9 cellular contexts compared by ENCODE assay signal in genomic region chr10:63114031-63114814, GRCh38. TPM values are rescaled to one million over a fixed set of nuclear protein-coding genes. Genes with fewer than 3 reads are reported as not detected.
A peak's percentile ranks its signal among the peaks of the same experiment; 100 is the strongest.
DNase-seq lines count a peak whose midpoint lies in the region; ATAC-seq, FAIRE-seq and TF ChIP-seq lines count a peak whose summit lies in the region.
"Had no signal": no experiment of that assay in that cellular context is flagged by ENCODE, and none has a peak within 500 bp of the region (broad histone marks: within the 10 kb centered on the region; RNA-seq: fewer than 3 reads in every experiment).

No MANE protein-coding gene starts in this region.

- no peak overlapping the region for H3K4me3 ChIP-seq in astrocyte of the spinal cord (ENCODE audit: low read depth, low read length)
- no peak overlapping the region for H3K4me3 ChIP-seq in thymus (ENCODE audit: low read length)
- no peak overlapping the region for H3K4me3 ChIP-seq in kidney (ENCODE audit: low read length in 2 of 2)

- peak; percentile 71 for ATAC-seq in left lobe of liver

- no peaks in the 10 kb centered on the region for H3K9me3 Mint-ChIP-seq in activated T-helper 2 cell treated with anti-CD3 and anti-CD28 coated beads, Interferon-gamma antibody, Interleukin-2, Interleukin-4, amounts not matched to agents 10 μg/mL and 5 μg/mL and 100 μg/mL, durations not matched to agents 14 hours and 24 hours and 36 hours

- no peak for FAIRE-seq in kidney (lab: Jason Lieb, UNC)

- no peaks in the 10 kb centered on the region for H3K27me3 ChIP-seq in thymus (ENCODE audit: control insufficient read depth, insufficient read depth)

- H3K9ac ChIP-seq in kidney (ENCODE audit: low read length in 2 of 2), result no peak overlapping the region

- POLR2A ChIA-PET in HEK293T (lab: Yijun Ruan, JAX), result no interaction called here

- peak overlapping the region; percentile 42 for H3K27ac ChIP-seq in thymus (ENCODE audit: low read depth)
- H3K27ac ChIP-seq in kidney (ENCODE audit: low read depth in 2 of 2, low read length in 2 of 2), result peak overlapping the region in 1 of 2 donors; percentile 14

- TF ChIP-seq CTCF in astrocyte of the spinal cord (IDR thresholded peaks at IDR 0.05; ENCODE audit: low read depth, low read length), result no peak
- TF ChIP-seq CTCF in kidney (IDR thresholded peaks at IDR 0.05; ENCODE audit: borderline replicate concordance, extremely low read depth, insufficient read depth), result no peak

- H3K9me3 ChIP-seq in thymus (ENCODE audit: control insufficient read depth), result no peaks in the 10 kb centered on the region
- H3K9me3 ChIP-seq in kidney (ENCODE audit: control insufficient read depth in 1 of 2, low read length in 2 of 2), result no peaks in the 10 kb centered on the region

- 90% methylated on average over 4 of the region's 4 CpGs for WGBS in thymus

- no peaks in the 10 kb centered on the region for H3K4me1 Mint-ChIP-seq in activated T-helper 2 cell treated with anti-CD3 and anti-CD28 coated beads, Interferon-gamma antibody, Interleukin-2, Interleukin-4, amounts not matched to agents 10 μg/mL and 5 μg/mL and 100 μg/mL, durations not matched to agents 14 hours and 24 hours and 36 hours (ENCODE audit: low read depth)

- in situ Hi-C loops in astrocyte of the spinal cord (cut with HindIII; ENCODE audit: low sequenced_read_pairs), result no loop called here

- no peak overlapping the region for H3K27ac Mint-ChIP-seq in activated T-helper 2 cell treated with anti-CD3 and anti-CD28 coated beads, Interferon-gamma antibody, Interleukin-2, Interleukin-4, amounts not matched to agents 10 μg/mL and 5 μg/mL and 100 μg/mL, durations not matched to agents 14 hours and 24 hours and 36 hours

- CTCF ChIA-PET in HEK293T (lab: Yijun Ruan, JAX), result interaction anchor here (0.7 kb wide), 1 partner anchor 53 kb away, joined by 5 read pairs; no protein-coding TSS in a partner anchor

- H3K36me3 ChIP-seq in thymus (ENCODE audit: control insufficient read depth, insufficient read depth) (no peaks in the 10 kb centered on the region), kidney (ENCODE audit: control insufficient read depth in 1 of 2, insufficient read depth in 2 of 2, low read length in 2 of 2) (no peaks in the 10 kb centered on the region)

- H3K4me1 ChIP-seq in thymus (ENCODE audit: control insufficient read depth, insufficient read depth, low read length) (no peaks in the 10 kb centered on the region), kidney (ENCODE audit: control insufficient read depth in 1 of 2, insufficient read depth in 1 of 2, low read depth in 1 of 2, low read length in 2 of 2) (no peaks in the 10 kb centered on the region)

- DNase-seq in HT1080 (ENCODE audit: low read depth) (peak; percentile 21), astrocyte of the spinal cord (ENCODE audit: low read depth, low spot score) (peak; percentile 83), left lobe of liver (ENCODE audit: low spot score) (peak; percentile 92), kidney (no peak), HEK293T (ENCODE audit: extremely low spot score) (no peak), T-helper 2 cell (no peak)
- no peak for DNase-seq in activated T-helper 2 cell treated with anti-CD3 and anti-CD28 coated beads, Interferon-gamma antibody, Interleukin-2, Interleukin-4, amounts not matched to agents 10 μg/mL and 5 μg/mL and 100 μg/mL, durations not matched to agents 14 hours and 24 hours and 36 hours (ENCODE audit: low spot score)
- DNase-seq: NCI-H748 treated with DMSO at 0.1 percent for 48 hours had no signal

- no peaks in the 10 kb centered on the region for H3K36me3 Mint-ChIP-seq in activated T-helper 2 cell treated with anti-CD3 and anti-CD28 coated beads, Interferon-gamma antibody, Interleukin-2, Interleukin-4, amounts not matched to agents 10 μg/mL and 5 μg/mL and 100 μg/mL, durations not matched to agents 14 hours and 24 hours and 36 hours (ENCODE audit: low read depth)

- H3K27me3 Mint-ChIP-seq in activated T-helper 2 cell treated with anti-CD3 and anti-CD28 coated beads, Interferon-gamma antibody, Interleukin-2, Interleukin-4, amounts not matched to agents 10 μg/mL and 5 μg/mL and 100 μg/mL, durations not matched to agents 14 hours and 24 hours and 36 hours (ENCODE audit: low read depth), result peaks cover 20% of the 10 kb centered on the region

- intact Hi-C loops in kidney (cut with DNase I), result no loop called here
- intact Hi-C loops in activated T-helper 2 cell treated with anti-CD3 and anti-CD28 coated beads, Interferon-gamma antibody, Interleukin-2, Interleukin-4, amounts not matched to agents 10 μg/mL and 5 μg/mL and 100 μg/mL, durations not matched to agents 14 hours and 24 hours and 36 hours (cut with micrococcal nuclease), result no loop called here

- no peak overlapping the region for H3K4me3 Mint-ChIP-seq in activated T-helper 2 cell treated with anti-CD3 and anti-CD28 coated beads, Interferon-gamma antibody, Interleukin-2, Interleukin-4, amounts not matched to agents 10 μg/mL and 5 μg/mL and 100 μg/mL, durations not matched to agents 14 hours and 24 hours and 36 hours (ENCODE audit: low read depth)

TF ChIP-seq in HEK293T, 16 proteins besides CTCF, POLR2A, EP300 and RAD21:
- TF ChIP-seq NFRKB (IDR thresholded peaks at IDR 0.05), result no peak
- TF ChIP-seq FOXA1 (IDR thresholded peaks at IDR 0.05), result no peak
- no peak for TF ChIP-seq FOXK2 (IDR thresholded peaks at IDR 0.05)
- TF ChIP-seq TARDBP (IDR thresholded peaks at IDR 0.05), result no peak
- no peak for TF ChIP-seq CTBP1 (IDR thresholded peaks at IDR 0.05; ENCODE audit: borderline replicate concordance)
- no peak for TF ChIP-seq ARNT (IDR thresholded peaks at IDR 0.05)
- no peak for TF ChIP-seq BHLHE40 (IDR thresholded peaks at IDR 0.05; ENCODE audit: borderline replicate concordance)
- no peak for TF ChIP-seq ELF4 (IDR thresholded peaks at IDR 0.05)
- TF ChIP-seq LEF1 (IDR thresholded peaks at IDR 0.05; ENCODE audit: borderline replicate concordance), result no peak
- TF ChIP-seq PKNOX1 (IDR thresholded peaks at IDR 0.05), result no peak
- no peak for TF ChIP-seq L3MBTL2 (conservative IDR thresholded peaks at IDR 0.05)
- TF ChIP-seq SP1 (IDR thresholded peaks at IDR 0.05), result no peak

RNA-seq across cellular contexts. Expression of gene NRBF2, which starts 18.9 kb away (rescaled TPM):
- 19.1 and 22.5 TPM in 2 replicates for total RNA-seq in HT1080 (2014; rRNA removed; shearing (Covaris generic))
- 23.6 and 27.3 TPM in 2 replicates for polyA plus RNA-seq in HT1080 (2015; cell fraction: cytosol; rRNA removed)
- 14.4 and 14.6 TPM in 2 replicates for polyA plus RNA-seq in HT1080 (2015; cell fraction: nucleus; rRNA removed)
- 13.4 TPM for total RNA-seq in left lobe of liver
- polyA plus RNA-seq in thymus, result 39.2 TPM
- total RNA-seq in kidney, result 15.8 TPM
- polyA plus RNA-seq in kidney (ENCODE audit: insufficient read depth, low read depth, low replicate concordance), result 11.2 TPM
- 32.2 and 32.7 TPM in 2 replicates for total RNA-seq in activated T-helper 2 cell treated with anti-CD3 and anti-CD28 coated beads, Interferon-gamma antibody, Interleukin-2, Interleukin-4, amounts not matched to agents 10 μg/mL and 5 μg/mL and 100 μg/mL, durations not matched to agents 14 hours and 24 hours and 36 hours

Comparison
In these comparisons a context has a peak if more than half of its experiments do, and no peak if none do; other contexts are left out.
1. DNase-seq: peak in HT1080 (single experiment), astrocyte of the spinal cord (single experiment) and left lobe of liver (single experiment); none in kidney (single experiment), HEK293T (single experiment), activated T-helper 2 cell treated with anti-CD3 and anti-CD28 coated beads, Interferon-gamma antibody, Interleukin-2, Interleukin-4, amounts not matched to agents 10 μg/mL and 5 μg/mL and 100 μg/mL, durations not matched to agents 14 hours and 24 hours and 36 hours (single experiment) and T-helper 2 cell (0 of 5).